In genomic region chr14:68734231-68734732, GRCh38 we compare ENCODE assay signal across 1 cellular context.
TF ChIP-seq lines count a peak whose summit lies in the region.

No MANE protein-coding gene starts in this region.

TF ChIP-seq in WTC11, 78 proteins besides CTCF, POLR2A, EP300 and RAD21 (continued from another document):
- TF ChIP-seq ZNF425 (CRISPR knock-in tag; conservative IDR thresholded peaks at IDR 0.05): no peak
TF ChIP-seq in WTC11: peak in this region for 0.
